In the genomic region with DNA sequence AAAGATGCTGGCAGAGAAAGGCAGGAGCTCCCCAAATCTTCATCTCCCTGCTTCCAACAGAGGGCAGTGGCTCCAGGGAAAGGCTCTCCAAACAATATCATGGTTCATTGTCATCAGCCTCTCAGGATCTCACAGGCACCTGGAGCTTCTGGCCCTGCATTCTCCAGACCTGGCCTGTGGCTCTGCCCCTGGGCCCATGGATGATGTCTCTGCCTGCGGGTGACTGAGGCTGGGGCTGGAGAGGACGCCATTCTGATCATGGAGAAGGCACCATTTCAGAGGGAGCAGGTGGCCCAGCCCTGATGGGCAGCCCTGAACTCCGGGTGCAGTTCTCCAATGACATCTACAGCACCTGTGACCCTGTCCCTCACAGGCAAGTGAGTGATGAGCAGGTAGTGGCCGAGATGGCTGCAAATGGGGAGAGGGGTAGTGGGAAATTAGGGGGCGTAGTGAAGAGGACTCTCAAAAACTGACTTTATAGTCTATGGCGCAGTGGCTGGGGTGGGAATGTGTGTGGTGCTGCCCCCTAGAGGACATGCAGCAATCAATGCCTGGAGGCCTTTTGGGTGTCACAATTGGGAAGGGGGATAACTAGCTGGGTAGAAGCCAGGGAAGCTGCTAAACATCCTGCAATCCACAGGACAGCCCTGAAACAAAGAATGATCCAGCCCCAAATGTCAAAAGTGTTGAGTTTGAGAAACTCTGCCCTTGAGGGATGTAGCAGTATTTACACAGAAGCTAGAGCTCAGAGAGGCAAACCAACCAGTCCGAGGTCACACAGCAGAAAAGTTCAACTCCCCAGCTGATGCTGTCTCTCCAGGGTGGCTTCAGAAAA, we compare ENCODE assay signal across 9 cellular contexts. TPM values are rescaled to one million over a fixed set of nuclear protein-coding genes. Genes with fewer than 3 reads are reported as not detected.
A peak's percentile ranks its signal among the peaks of the same experiment; 100 is the strongest.
DNase-seq lines count a peak whose midpoint lies in the region; ATAC-seq and TF ChIP-seq lines count a peak whose summit lies in the region.
"Had no signal": no experiment of that assay in that cellular context is flagged by ENCODE, and none has a peak within 500 bp of the region (broad histone marks: within the 10 kb centered on the region; RNA-seq: fewer than 3 reads in every experiment).

No MANE protein-coding gene starts in this region.

- no peak overlapping the region for H3K27ac Mint-ChIP-seq in activated naive CD4-positive, alpha-beta T cell treated with anti-CD3 and anti-CD28 coated beads, Interleukin-2, amount 50 U/mL, for 72 hours
- no peak overlapping the region for H3K27ac Mint-ChIP-seq in stimulated activated memory B cell treated with anti-CD40 and anti-IgM and Interleukin-4, amounts not matched to agents 10 μg/mL and 1 μg/mL and 100 μg/mL, for 72 hours

- H3K36me3 ChIP-seq in heart left ventricle, result no peaks in the 10 kb centered on the region
- no peaks in the 10 kb centered on the region for H3K36me3 ChIP-seq in smooth muscle cell (ENCODE audit: low read depth)
- H3K36me3 ChIP-seq: BLaER1 had no signal

- H3K36me3 Mint-ChIP-seq in activated naive CD4-positive, alpha-beta T cell treated with anti-CD3 and anti-CD28 coated beads, Interleukin-2, amount 50 U/mL, for 72 hours, result peaks cover 6% of the 10 kb centered on the region in 2 donors
- no peaks in the 10 kb centered on the region for H3K36me3 Mint-ChIP-seq in stimulated activated memory B cell treated with anti-CD40 and anti-IgM and Interleukin-4, amounts not matched to agents 10 μg/mL and 1 μg/mL and 100 μg/mL, for 72 hours

- TF ChIP-seq CTCF in heart left ventricle (IDR thresholded peaks at IDR 0.05) (peak; percentile 47 to 74 (median 65)), smooth muscle cell (IDR thresholded peaks at IDR 0.05; ENCODE audit: borderline replicate concordance, insufficient read depth, poor library complexity, severe bottlenecking) (peak; percentile 70)

- peaks cover 62% of the 10 kb centered on the region for H4K20me1 ChIP-seq in smooth muscle cell (ENCODE audit: low read depth)

- H3K27ac ChIP-seq in heart left ventricle, result peak overlapping the region in 3 of 12 donors; percentile 28 to 88 (median 85)
- H3K27ac ChIP-seq in smooth muscle cell (ENCODE audit: low read depth), result peak overlapping the region; percentile 75
- H3K27ac ChIP-seq: BLaER1 had no signal

- peak overlapping the region; percentile 100 for H3K4me2 ChIP-seq in smooth muscle cell
- H3K4me2 ChIP-seq: BLaER1 had no signal

- no peak overlapping the region for H3K4me3 Mint-ChIP-seq in stimulated activated memory B cell treated with anti-CD40 and anti-IgM and Interleukin-4, amounts not matched to agents 10 μg/mL and 1 μg/mL and 100 μg/mL, for 72 hours

- H3K27me3 Mint-ChIP-seq in stimulated activated memory B cell treated with anti-CD40 and anti-IgM and Interleukin-4, amounts not matched to agents 10 μg/mL and 1 μg/mL and 100 μg/mL, for 72 hours, result peaks cover 79% of the 10 kb centered on the region

- no peaks in the 10 kb centered on the region for H3K9me3 ChIP-seq in heart left ventricle
- H3K9me3 ChIP-seq in smooth muscle cell (replicated peaks; ENCODE audit: low read depth), result no peaks in the 10 kb centered on the region
- H3K9me3 ChIP-seq: BLaER1 had no signal

- H3K4me1 ChIP-seq in heart left ventricle (peaks cover 0 to 71% (median 44%) of the 10 kb centered on the region in 12 donors), smooth muscle cell (ENCODE audit: low read depth) (peaks cover 12% of the 10 kb centered on the region)

- H2AFZ ChIP-seq in smooth muscle cell (ENCODE audit: low read depth), result no peak overlapping the region

- intact Hi-C loops in heart left ventricle (cut with DNase I), result loop anchor here in 2 of 10 donors (5.0 to 10.0 kb wide), 3 partner anchors 166 to 336 kb away; a partner anchor contains a TSS

- WGBS in heart left ventricle, 4 donors, result 65 to 71% (median 70%) methylated on average over 7 of the region's 7 CpGs
- WGBS in smooth muscle cell (ENCODE audit: low lambda C conversion rate), result 93% methylated on average over 7 of the region's 7 CpGs

- peak; percentile 47 to 53 for ATAC-seq in activated naive CD4-positive, alpha-beta T cell treated with anti-CD3 and anti-CD28 coated beads, Interleukin-2, amount 50 U/mL, for 72 hours
- peak in 1 of 4 donors; percentile 2 for ATAC-seq in heart left ventricle
- no peak for ATAC-seq in stimulated activated memory B cell treated with anti-CD40 and anti-IgM and Interleukin-4, amounts not matched to agents 10 μg/mL and 1 μg/mL and 100 μg/mL, for 72 hours

- H3K9ac ChIP-seq in smooth muscle cell (ENCODE audit: low read depth), result peak overlapping the region; percentile 40
- H3K9ac ChIP-seq: BLaER1 had no signal

- DNase-seq in DMS53 (lab: John Stamatoyannopoulos, UW) (peak; percentile 71), DMS53 treated with DMSO at 0.1 percent for 48 hours (lab: John Stamatoyannopoulos, UW; ENCODE audit: unreplicated experiment) (no peak), NCI-H748 (lab: John Stamatoyannopoulos, UW; ENCODE audit: unreplicated experiment) (peak; percentile 30), heart left ventricle (no peak), smooth muscle cell (lab: John Stamatoyannopoulos, UW; ENCODE audit: unreplicated experiment) (no peak), middle frontal gyrus (ENCODE audit: extremely low spot score, low spot score) (no peak)
- peak in 1 of 2 donors; percentile 57 for DNase-seq in activated naive CD4-positive, alpha-beta T cell treated with anti-CD3 and anti-CD28 coated beads, Interleukin-2, amount 50 U/mL, for 72 hours (ENCODE audit: low spot score in 2 of 2)

- no peak overlapping the region for H3K4me3 ChIP-seq in heart left ventricle
- no peak overlapping the region for H3K4me3 ChIP-seq in smooth muscle cell
- H3K4me3 ChIP-seq: BLaER1 had no signal

- no peaks in the 10 kb centered on the region for H3K9me3 Mint-ChIP-seq in activated naive CD4-positive, alpha-beta T cell treated with anti-CD3 and anti-CD28 coated beads, Interleukin-2, amount 50 U/mL, for 72 hours
- H3K9me3 Mint-ChIP-seq in stimulated activated memory B cell treated with anti-CD40 and anti-IgM and Interleukin-4, amounts not matched to agents 10 μg/mL and 1 μg/mL and 100 μg/mL, for 72 hours, result no peaks in the 10 kb centered on the region

- no peak for TF ChIP-seq POLR2A in heart left ventricle (IDR thresholded peaks at IDR 0.05)

- peaks cover 62% of the 10 kb centered on the region for H3K79me2 ChIP-seq in smooth muscle cell (ENCODE audit: low read depth)

- H3K4me1 Mint-ChIP-seq in stimulated activated memory B cell treated with anti-CD40 and anti-IgM and Interleukin-4, amounts not matched to agents 10 μg/mL and 1 μg/mL and 100 μg/mL, for 72 hours, result peaks cover 18% of the 10 kb centered on the region

- H3K27me3 ChIP-seq in heart left ventricle (no peaks in the 10 kb centered on the region), smooth muscle cell (ENCODE audit: low read depth) (no peaks in the 10 kb centered on the region)
- H3K27me3 ChIP-seq: BLaER1 had no signal

- H3F3A ChIP-seq in smooth muscle cell (ENCODE audit: low read depth), result peaks cover 21% of the 10 kb centered on the region

RNA-seq across cellular contexts. Expression of a gene that starts 3.2 kb away (rescaled TPM):
- under 1 TPM; 0.09 to 0.64 TPM for total RNA-seq in activated naive CD4-positive, alpha-beta T cell treated with anti-CD3 and anti-CD28 coated beads, Interleukin-2, amount 50 U/mL, for 72 hours
- total RNA-seq in heart left ventricle (10 to 100 TPM in 2 of 9 donors, 1 to 10 TPM in 7; 3.3 to 22.7 (median 8.4) TPM), smooth muscle cell (36.5 and 36.7 TPM in 2 replicates)
- polyA plus RNA-seq in heart left ventricle (1 to 10 TPM; 1.1 to 6.9 TPM), smooth muscle cell (39.4 and 43.7 TPM in 2 replicates)

Comparison
In these comparisons a context has a peak if more than half of its experiments do, and no peak if none do; other contexts are left out.
1. DNase-seq: peak in DMS53 (single experiment) and NCI-H748 (single experiment); none in DMS53 treated with DMSO at 0.1 percent for 48 hours (single experiment), heart left ventricle (0 of 5), smooth muscle cell (single experiment) and middle frontal gyrus (single experiment).